ENCODE assay signal across 25 cellular contexts in the genomic region with DNA sequence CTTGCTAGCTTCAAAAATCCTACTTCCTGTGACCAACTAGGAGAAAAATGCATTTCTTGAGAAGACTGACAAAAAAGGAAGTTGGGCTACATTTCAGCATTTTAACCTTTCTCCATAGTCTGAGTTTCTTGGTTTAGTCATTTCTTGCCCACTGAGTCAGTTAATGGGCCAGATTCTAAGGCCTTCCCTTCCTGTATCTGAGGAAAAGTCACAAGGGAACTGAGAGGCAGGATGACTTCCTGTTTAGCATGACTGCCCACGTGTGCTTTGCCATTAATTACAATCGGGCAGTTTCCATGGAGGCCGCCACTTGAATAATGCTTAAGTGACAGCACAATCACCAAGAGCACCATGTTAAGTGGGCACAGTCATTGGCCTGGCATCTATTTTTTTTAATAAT.
A peak's percentile ranks its signal among the peaks of the same experiment; 100 is the strongest.
DNase-seq lines count a peak whose midpoint lies in the region; ATAC-seq and TF ChIP-seq lines count a peak whose summit lies in the region.
"Had no signal": no experiment of that assay in that cellular context is flagged by ENCODE, and none has a peak within 500 bp of the region (broad histone marks: within the 10 kb centered on the region; RNA-seq: fewer than 3 reads in every experiment).

No MANE protein-coding gene starts in this region.

- WGBS in trophoblast cell (ENCODE audit: extremely low coverage, insufficient coverage, insufficient read length) = no CpG with 5 or more reads among the region's 3 CpGs
- WGBS in endodermal cell (ENCODE audit: insufficient coverage in 1 of 2, insufficient read length in 1 of 2), 2 experiments = 85 to 92% methylated on average over 3 of the region's 3 CpGs

- H3K27ac Mint-ChIP-seq in CD8-positive, alpha-beta T cell = no peak overlapping the region
- H3K27ac Mint-ChIP-seq in endodermal cell = no peak overlapping the region
- H3K27ac Mint-ChIP-seq: activated CD8-positive, alpha-beta memory T cell treated with anti-CD3 and anti-CD28 coated beads, Interleukin-2, amount 10 ng/mL, durations not matched to agents 7 days and 5 days; activated T-helper 17 cell treated with anti-CD3 and anti-CD28 coated beads, Interleukin-2, amount 50 U/mL, for 72 hours had no signal

- H3K14ac ChIP-seq in trophoblast cell (ENCODE audit: low read length) = no peak overlapping the region

- no peaks in the 10 kb centered on the region for H3K36me3 ChIP-seq in trophoblast cell (ENCODE audit: control insufficient read depth in 1 of 2, insufficient read depth in 2 of 2, low read length in 2 of 2)
- H3K36me3 ChIP-seq in CD8-positive, alpha-beta T cell (ENCODE audit: insufficient read depth, low read length) = no peaks in the 10 kb centered on the region
- H3K36me3 ChIP-seq in endodermal cell (ENCODE audit: control insufficient read depth, insufficient read depth, low read length) = no peaks in the 10 kb centered on the region
- H3K36me3 ChIP-seq: BLaER1 treated with 17β-estradiol and CSF1 and Interleukin-3, amounts not matched to agents 10 nM and 100 nM; HAP-1; vagina had no signal

- H3K4me2 ChIP-seq in trophoblast cell (ENCODE audit: low read length) = no peak overlapping the region
- H3K4me2 ChIP-seq: A549 had no signal

- H4K91ac ChIP-seq in trophoblast cell (ENCODE audit: low read depth, low read length) = no peak overlapping the region

- H3K4ac ChIP-seq in trophoblast cell (ENCODE audit: low read depth, low read length) = no peak overlapping the region

- H2BK12ac ChIP-seq in trophoblast cell (ENCODE audit: low read length) = no peak overlapping the region

- H3K9ac ChIP-seq in trophoblast cell (ENCODE audit: low read length) (no peak overlapping the region), endodermal cell (ENCODE audit: extremely low read depth, low read length, poor library complexity, severe bottlenecking) (no peak overlapping the region)

- no peak overlapping the region for H3K18ac ChIP-seq in trophoblast cell (ENCODE audit: low read length)

- no peaks in the 10 kb centered on the region for H3K79me2 ChIP-seq in trophoblast cell (ENCODE audit: control insufficient read depth, insufficient read depth, low read length, poor library complexity)

- POLR2A ChIA-PET in CD8-positive, alpha-beta T cell (lab: Charles Lee) = no interaction called here

- no peaks in the 10 kb centered on the region for H3K27me3 Mint-ChIP-seq in CD8-positive, alpha-beta T cell (ENCODE audit: low read depth)
- no peaks in the 10 kb centered on the region for H3K27me3 Mint-ChIP-seq in endodermal cell (ENCODE audit: insufficient read depth)
- H3K27me3 Mint-ChIP-seq: activated CD8-positive, alpha-beta memory T cell treated with anti-CD3 and anti-CD28 coated beads, Interleukin-2, amount 10 ng/mL, durations not matched to agents 7 days and 5 days; activated T-helper 17 cell treated with anti-CD3 and anti-CD28 coated beads, Interleukin-2, amount 50 U/mL, for 72 hours had no signal

- H3K4me3 ChIP-seq in epithelial cell of proximal tubule (ENCODE audit: low read depth, low read length) (no peak overlapping the region), trophoblast cell (ENCODE audit: low read depth, low read length) (no peak overlapping the region), endodermal cell (ENCODE audit: low read length) (no peak overlapping the region)
- no peak overlapping the region for H3K4me3 ChIP-seq in CD8-positive, alpha-beta T cell (ENCODE audit: low read depth, low read length)
- H3K4me3 ChIP-seq: A549; BLaER1 treated with 17β-estradiol and CSF1 and Interleukin-3, amounts not matched to agents 10 nM and 100 nM; dorsolateral prefrontal cortex; HAP-1; vagina had no signal

- H4K8ac ChIP-seq in trophoblast cell (ENCODE audit: low read depth, low read length) = peak overlapping the region; percentile 74

- no peak overlapping the region for H3K23ac ChIP-seq in trophoblast cell (ENCODE audit: low read length)

- H3K27ac ChIP-seq in trophoblast cell (ENCODE audit: low read depth, low read length) (no peak overlapping the region), endodermal cell (ENCODE audit: low read depth, low read length) (no peak overlapping the region)
- H3K27ac ChIP-seq in CD8-positive, alpha-beta T cell (ENCODE audit: low read depth, low read length) = no peak overlapping the region
- H3K27ac ChIP-seq: A549, dorsolateral prefrontal cortex, HL-60, vagina had no signal

- peak overlapping the region; percentile 38 for H2BK5ac ChIP-seq in trophoblast cell (ENCODE audit: low read depth, low read length, poor library complexity)

- H3K27me3 ChIP-seq in trophoblast cell (ENCODE audit: insufficient read depth, low read length) (no peaks in the 10 kb centered on the region), endodermal cell (ENCODE audit: control insufficient read depth, insufficient read depth, low read length, poor library complexity, severe bottlenecking) (no peaks in the 10 kb centered on the region)
- H3K27me3 ChIP-seq in CD8-positive, alpha-beta T cell (ENCODE audit: insufficient read depth, low read length) = no peaks in the 10 kb centered on the region
- H3K27me3 ChIP-seq: BLaER1 treated with 17β-estradiol and CSF1 and Interleukin-3, amounts not matched to agents 10 nM and 100 nM; dorsolateral prefrontal cortex; vagina had no signal

- H3K36me3 Mint-ChIP-seq in CD8-positive, alpha-beta T cell = no peaks in the 10 kb centered on the region
- no peaks in the 10 kb centered on the region for H3K36me3 Mint-ChIP-seq in endodermal cell (ENCODE audit: low read depth)
- H3K36me3 Mint-ChIP-seq: activated CD8-positive, alpha-beta memory T cell treated with anti-CD3 and anti-CD28 coated beads, Interleukin-2, amount 10 ng/mL, durations not matched to agents 7 days and 5 days had no signal

- H3K4me1 ChIP-seq in trophoblast cell (ENCODE audit: control insufficient read depth in 1 of 2, insufficient read depth in 2 of 2, low read length in 2 of 2) = peaks cover 6 to 12% of the 10 kb centered on the region in 2 experiments
- no peaks in the 10 kb centered on the region for H3K4me1 ChIP-seq in CD8-positive, alpha-beta T cell (ENCODE audit: insufficient read depth, low read length)
- no peaks in the 10 kb centered on the region for H3K4me1 ChIP-seq in endodermal cell (ENCODE audit: control insufficient read depth, insufficient read depth, low read length)
- H3K4me1 ChIP-seq: A549, HAP-1, vagina had no signal

- H3K4me1 Mint-ChIP-seq in CD8-positive, alpha-beta T cell (ENCODE audit: low read depth) = no peaks in the 10 kb centered on the region
- no peaks in the 10 kb centered on the region for H3K4me1 Mint-ChIP-seq in endodermal cell
- H3K4me1 Mint-ChIP-seq: activated CD8-positive, alpha-beta memory T cell treated with anti-CD3 and anti-CD28 coated beads, Interleukin-2, amount 10 ng/mL, durations not matched to agents 7 days and 5 days; activated T-helper 17 cell treated with anti-CD3 and anti-CD28 coated beads, Interleukin-2, amount 50 U/mL, for 72 hours had no signal

- CTCF ChIA-PET in CD8-positive, alpha-beta T cell (lab: Charles Lee) = no interaction called here

- no peak overlapping the region for H3K4me3 Mint-ChIP-seq in CD8-positive, alpha-beta T cell
- H3K4me3 Mint-ChIP-seq in endodermal cell = no peak overlapping the region
- H3K4me3 Mint-ChIP-seq: activated CD8-positive, alpha-beta memory T cell treated with anti-CD3 and anti-CD28 coated beads, Interleukin-2, amount 10 ng/mL, durations not matched to agents 7 days and 5 days; activated T-helper 17 cell treated with anti-CD3 and anti-CD28 coated beads, Interleukin-2, amount 50 U/mL, for 72 hours had no signal

- no peak for TF ChIP-seq CTCF in epithelial cell of proximal tubule (conservative IDR thresholded peaks at IDR 0.05; ENCODE audit: low read depth, low read length)
- no peak for TF ChIP-seq CTCF in CD8-positive, alpha-beta T cell (IDR thresholded peaks at IDR 0.05)
- no peak for TF ChIP-seq CTCF in endodermal cell (conservative IDR thresholded peaks at IDR 0.05)

- H4K12ac ChIP-seq in trophoblast cell (ENCODE audit: low read depth, low read length) = no peak overlapping the region

- peaks cover 19% of the 10 kb centered on the region for H3K79me1 ChIP-seq in trophoblast cell (ENCODE audit: low read length)

- H3K9me3 ChIP-seq in trophoblast cell (ENCODE audit: insufficient read depth, low read depth, low read length) (no peaks in the 10 kb centered on the region), endodermal cell (ENCODE audit: control insufficient read depth, low read length) (no peaks in the 10 kb centered on the region)
- H3K9me3 ChIP-seq in CD8-positive, alpha-beta T cell (ENCODE audit: low read length) = no peaks in the 10 kb centered on the region
- H3K9me3 ChIP-seq: A549, HAP-1, vagina had no signal

- intact Hi-C loops in CD8-positive, alpha-beta T cell (cut with DNase I, micrococcal nuclease) = no loop called here

- DNase-seq in NCI-H1417 (lab: John Stamatoyannopoulos, UW) (peak in 2 of 3 experiments; percentile 33 to 73), NCI-H1417 treated with DMSO at 0.1 percent for 48 hours (lab: John Stamatoyannopoulos, UW) (no peak), NCI-H510A treated with DMSO at 0.1 percent for 48 hours (lab: John Stamatoyannopoulos, UW) (peak; percentile 50), epithelial cell of proximal tubule (ENCODE audit: low read depth) (peak; percentile 59), trophoblast cell (peak in 1 of 2 donors; percentile 9), endodermal cell (no peak), NCI-H1436 (lab: John Stamatoyannopoulos, UW) (no peak)
- no peak for DNase-seq in CD8-positive, alpha-beta T cell
- DNase-seq: activated CD4-positive, alpha-beta T cell treated with anti-CD3 and anti-CD28 coated beads for 1 hour; activated CD8-positive, alpha-beta memory T cell treated with anti-CD3 and anti-CD28 coated beads, Interleukin-2, amount 10 ng/mL, durations not matched to agents 7 days and 5 days; DMS 273 treated with DMSO at 0.1 percent for 48 hours; dorsolateral prefrontal cortex; erythroblast; left cardiac atrium; NCI-H1048; NCI-H2107; NCI-H82; stimulated activated CD4-positive, alpha-beta T cell treated with anti-CD3 and anti-CD28 coated beads, Interleukin-2, amount 100 ng/mL, for 48 hours had no signal

- H2AK5ac ChIP-seq in trophoblast cell (ENCODE audit: low read length) = no peak overlapping the region

- no peak overlapping the region for H2AFZ ChIP-seq in trophoblast cell (ENCODE audit: insufficient read depth, low read length, poor library complexity)

- no peak overlapping the region for H2BK120ac ChIP-seq in trophoblast cell (ENCODE audit: insufficient read depth, low read length, poor library complexity)

- no peaks in the 10 kb centered on the region for H3K9me3 Mint-ChIP-seq in CD8-positive, alpha-beta T cell
- H3K9me3 Mint-ChIP-seq in endodermal cell = no peaks in the 10 kb centered on the region

- no peak for ATAC-seq in CD8-positive, alpha-beta T cell
- ATAC-seq: A549; activated CD8-positive, alpha-beta memory T cell treated with anti-CD3 and anti-CD28 coated beads, Interleukin-2, amount 10 ng/mL, durations not matched to agents 7 days and 5 days; activated T-helper 17 cell treated with anti-CD3 and anti-CD28 coated beads, Interleukin-2, amount 50 U/mL, for 72 hours; left cardiac atrium; Panc1 had no signal

Comparison
In these comparisons a context has a peak if more than half of its experiments do, and no peak if none do; other contexts are left out.
1. DNase-seq: peak in NCI-H1417 (2 of 3), NCI-H510A treated with DMSO at 0.1 percent for 48 hours (single experiment) and epithelial cell of proximal tubule (single experiment); none in NCI-H1417 treated with DMSO at 0.1 percent for 48 hours (single experiment), CD8-positive, alpha-beta T cell (0 of 7), endodermal cell (single experiment) and NCI-H1436 (single experiment).